In the genomic region with DNA sequence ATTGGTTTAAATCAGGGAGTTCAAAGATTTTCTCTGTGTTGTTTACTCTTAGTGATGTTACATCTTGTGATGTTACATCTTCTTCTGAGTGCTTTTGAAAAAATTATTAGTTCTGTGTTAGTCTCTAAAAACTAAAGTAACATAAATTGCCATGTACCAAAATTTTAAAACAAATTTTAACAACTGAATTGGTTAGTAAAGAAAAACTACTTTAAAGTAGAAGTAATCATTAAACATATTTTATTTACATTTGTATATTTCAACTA, we compare ENCODE assay signal across 1 cellular context.
A peak's percentile ranks its signal among the peaks of the same experiment; 100 is the strongest.
TF ChIP-seq lines count a peak whose summit lies in the region.

No MANE protein-coding gene starts in this region.

TF ChIP-seq in H1, 55 proteins besides CTCF, POLR2A, EP300 and RAD21:
- TF ChIP-seq CHD1 (IDR thresholded peaks at IDR 0.05; ENCODE audit: low read depth, low read length) = 0 out of 2 replicates have a peak, but pooled peaks have one; percentile 53
- no peak for TF ChIP-seq TAF1 (IDR thresholded peaks at IDR 0.05; ENCODE audit: low read depth, low read length)
- TF ChIP-seq FOSL1 (IDR thresholded peaks at IDR 0.05; ENCODE audit: insufficient read depth, low read depth, low read length) = no peak
- TF ChIP-seq, protein P1, sequence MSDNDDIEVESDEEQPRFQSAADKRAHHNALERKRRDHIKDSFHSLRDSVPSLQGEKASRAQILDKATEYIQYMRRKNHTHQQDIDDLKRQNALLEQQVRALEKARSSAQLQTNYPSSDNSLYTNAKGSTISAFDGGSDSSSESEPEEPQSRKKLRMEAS (IDR thresholded peaks at IDR 0.05) = no peak
TF ChIP-seq in H1: peak in this region for 1.
